In genomic region chr10:74082319-74082718, GRCh38 we compare ENCODE assay signal across 16 cellular contexts.
"Had no signal": no experiment of that assay in that cellular context is flagged by ENCODE, and none has a peak within 500 bp of the region (broad histone marks: within the 10 kb centered on the region; RNA-seq: fewer than 3 reads in every experiment).

No MANE protein-coding gene starts in this region.

- H3K4me3 Mint-ChIP-seq: activated CD4-positive, alpha-beta memory T cell treated with anti-CD3 and anti-CD28 coated beads, Interleukin-2, amount 10 ng/mL, durations not matched to agents 7 days and 5 days; activated CD8-positive, alpha-beta memory T cell treated with anti-CD3 and anti-CD28 coated beads, Interleukin-2, amount 10 ng/mL, durations not matched to agents 7 days and 5 days; activated naive CD8-positive, alpha-beta T cell; stimulated activated naive CD8-positive, alpha-beta T cell treated with anti-CD3 and anti-CD28 coated beads, Interleukin-15, amount 100 ng/mL, for 72 hours; T-helper 2 cell treated with Interferon-gamma antibody and Interleukin-4, amounts not matched to agents 5 μg/mL and 100 μg/mL, for 36 hours; type B pancreatic cell had no signal

- ATAC-seq: activated CD8-positive, alpha-beta memory T cell treated with anti-CD3 and anti-CD28 coated beads, Interleukin-2, amount 10 ng/mL, durations not matched to agents 7 days and 5 days; body of pancreas; stimulated activated naive CD8-positive, alpha-beta T cell treated with anti-CD3 and anti-CD28 coated beads, Interleukin-15, amount 100 ng/mL, for 72 hours had no signal

- H3K27ac Mint-ChIP-seq: activated CD4-positive, alpha-beta memory T cell treated with anti-CD3 and anti-CD28 coated beads, Interleukin-2, amount 10 ng/mL, durations not matched to agents 7 days and 5 days; activated CD8-positive, alpha-beta memory T cell treated with anti-CD3 and anti-CD28 coated beads, Interleukin-2, amount 10 ng/mL, durations not matched to agents 7 days and 5 days; activated naive CD8-positive, alpha-beta T cell; progenitor cell of endocrine pancreas; stimulated activated naive CD8-positive, alpha-beta T cell treated with anti-CD3 and anti-CD28 coated beads, Interleukin-15, amount 100 ng/mL, for 72 hours; T-helper 2 cell treated with Interferon-gamma antibody and Interleukin-4, amounts not matched to agents 5 μg/mL and 100 μg/mL, for 36 hours; type B pancreatic cell had no signal

- H3K4me3 ChIP-seq: body of pancreas, dorsolateral prefrontal cortex, heart left ventricle, smooth muscle cell, testis had no signal

- H3K27ac ChIP-seq: body of pancreas, testis had no signal

- H3K4me1 ChIP-seq: body of pancreas, testis had no signal

- H3K9me3 Mint-ChIP-seq: activated CD4-positive, alpha-beta memory T cell treated with anti-CD3 and anti-CD28 coated beads, Interleukin-2, amount 10 ng/mL, durations not matched to agents 7 days and 5 days; stimulated activated naive CD8-positive, alpha-beta T cell treated with anti-CD3 and anti-CD28 coated beads, Interleukin-15, amount 100 ng/mL, for 72 hours; T-helper 2 cell treated with Interferon-gamma antibody and Interleukin-4, amounts not matched to agents 5 μg/mL and 100 μg/mL, for 36 hours; type B pancreatic cell had no signal

- H3K27me3 ChIP-seq: body of pancreas, dorsolateral prefrontal cortex, heart left ventricle, testis had no signal

- DNase-seq: activated CD4-positive, alpha-beta memory T cell treated with anti-CD3 and anti-CD28 coated beads, Interleukin-2, amount 10 ng/mL, durations not matched to agents 7 days and 5 days; activated CD4-positive, alpha-beta T cell treated with anti-CD3 and anti-CD28 coated beads for 4 hours; activated CD8-positive, alpha-beta memory T cell treated with anti-CD3 and anti-CD28 coated beads, Interleukin-2, amount 10 ng/mL, durations not matched to agents 7 days and 5 days; amniotic stem cell; body of pancreas; dorsolateral prefrontal cortex; heart left ventricle; stimulated activated CD4-positive, alpha-beta T cell treated with anti-CD3 and anti-CD28 coated beads, Interleukin-4, amount 100 ng/mL, for 1 hour; stimulated activated naive CD8-positive, alpha-beta T cell treated with anti-CD3 and anti-CD28 coated beads, Interleukin-15, amount 100 ng/mL, for 72 hours; SW 1271; testis had no signal

- H3K9me3 ChIP-seq: body of pancreas, heart left ventricle, testis had no signal

- H3K27me3 Mint-ChIP-seq: activated CD4-positive, alpha-beta memory T cell treated with anti-CD3 and anti-CD28 coated beads, Interleukin-2, amount 10 ng/mL, durations not matched to agents 7 days and 5 days; activated CD8-positive, alpha-beta memory T cell treated with anti-CD3 and anti-CD28 coated beads, Interleukin-2, amount 10 ng/mL, durations not matched to agents 7 days and 5 days; activated naive CD8-positive, alpha-beta T cell; progenitor cell of endocrine pancreas; stimulated activated naive CD8-positive, alpha-beta T cell treated with anti-CD3 and anti-CD28 coated beads, Interleukin-15, amount 100 ng/mL, for 72 hours; type B pancreatic cell had no signal
